ENCODE assay signal across 8 cellular contexts in the genomic region with DNA sequence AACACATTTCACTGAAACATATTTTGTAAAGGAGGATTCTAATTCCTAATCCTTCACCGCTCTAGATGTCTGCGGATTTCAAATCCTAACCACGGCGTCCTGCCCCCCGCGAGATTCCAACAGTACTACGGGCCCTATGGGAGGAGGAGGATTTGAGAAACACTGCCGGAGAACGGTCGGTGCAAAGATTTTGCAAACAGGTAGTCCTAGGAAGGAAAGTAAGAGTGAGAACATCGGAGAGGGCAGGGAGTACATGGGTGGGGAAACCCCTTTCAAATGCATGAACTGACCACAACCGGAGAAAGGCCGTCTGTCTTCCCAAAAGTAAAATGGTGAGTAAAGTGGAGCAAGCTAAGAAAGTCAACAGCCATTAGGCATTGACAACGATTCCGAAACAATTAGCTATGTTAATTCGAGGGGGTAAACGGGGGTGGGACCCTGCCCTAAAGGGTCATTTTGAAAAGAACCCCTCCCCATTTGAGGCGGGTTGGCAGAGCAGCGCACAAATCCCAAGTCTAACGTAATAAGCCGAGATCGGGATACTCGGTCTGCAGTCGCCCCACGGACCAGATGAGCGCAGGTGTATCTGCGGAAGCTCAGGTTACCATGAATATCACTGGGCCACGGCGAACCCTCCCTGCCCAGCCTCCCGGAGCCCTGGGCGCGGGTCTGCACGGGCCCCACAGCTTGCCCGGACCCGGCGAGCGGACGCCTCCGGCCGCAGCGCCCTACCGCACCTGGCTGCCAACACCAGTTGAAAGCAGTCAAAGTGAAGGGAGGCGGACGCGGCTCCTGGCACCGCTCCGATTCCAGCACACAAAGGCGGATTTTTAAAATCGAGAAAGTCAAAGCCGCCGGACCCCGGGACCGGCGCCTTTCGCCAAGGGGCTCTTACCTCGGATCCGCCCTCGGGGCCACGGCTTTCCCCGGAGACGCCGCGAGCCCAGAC. TPM values are rescaled to one million over a fixed set of nuclear protein-coding genes. Genes with fewer than 3 reads are reported as not detected.
A peak's percentile ranks its signal among the peaks of the same experiment; 100 is the strongest.
DNase-seq lines count a peak whose midpoint lies in the region; ATAC-seq and TF ChIP-seq lines count a peak whose summit lies in the region.

No MANE protein-coding gene starts in this region.

- H3K4me3 ChIP-seq in adrenal gland = peak overlapping the region; percentile 25 to 80 (median 55)
- H3K4me3 ChIP-seq in right atrium auricular region = peak overlapping the region; percentile 68 to 82

- H3K9me3 ChIP-seq in adrenal gland (replicated peaks in 1 of 3) (no peaks in the 10 kb centered on the region), right atrium auricular region (no peaks in the 10 kb centered on the region)

- intact Hi-C loops in adrenal gland (cut with DNase I) = no loop called here

- H3K27me3 ChIP-seq in adrenal gland = no peaks in the 10 kb centered on the region
- no peaks in the 10 kb centered on the region for H3K27me3 ChIP-seq in right atrium auricular region

- TF ChIP-seq CTCF in adrenal gland (IDR thresholded peaks at IDR 0.05) = peak in 1 of 6 experiments; percentile 18
- no peak for TF ChIP-seq CTCF in right atrium auricular region (IDR thresholded peaks at IDR 0.05)

- DNase-seq in C1 segment of cervical spinal cord (lab: John Stamatoyannopoulos, UW) (peak in 8 of 14 donors; percentile 18 to 74 (median 62)), NCI-H82 (lab: John Stamatoyannopoulos, UW) (peak; percentile 72), adrenal gland (peak; percentile 30 to 69 (median 45)), right atrium auricular region (ENCODE audit: low spot score) (no peak), pons (ENCODE audit: low spot score) (peak; percentile 61), NCI-H2196 (lab: John Stamatoyannopoulos, UW; ENCODE audit: unreplicated experiment) (no peak)

- no peaks in the 10 kb centered on the region for H3K36me3 ChIP-seq in adrenal gland (replicated peaks in 1 of 2)
- H3K36me3 ChIP-seq in right atrium auricular region = no peaks in the 10 kb centered on the region

- WGBS in adrenal gland, 4 donors = 1 to 2% (median 1%) methylated on average over 18 to 63 of the region's 63 CpGs

- H3K4me1 ChIP-seq in adrenal gland (replicated peaks in 1 of 2) = peaks cover 0 to 12% of the 10 kb centered on the region in 2 donors
- peaks cover 0 to 7% of the 10 kb centered on the region in 2 donors for H3K4me1 ChIP-seq in right atrium auricular region

- ATAC-seq in GM19043 (IDR thresholded peaks at IDR 0.05; ENCODE audit: low read depth, unreplicated experiment) (peak; percentile 34), HG03159 (IDR thresholded peaks at IDR 0.05; ENCODE audit: unreplicated experiment) (peak; percentile 45)

- no peak for TF ChIP-seq POLR2A in adrenal gland (IDR thresholded peaks at IDR 0.05)

- H3K27ac ChIP-seq in adrenal gland = peak overlapping the region in 4 of 5 donors; percentile 57 to 88 (median 74)
- peak overlapping the region; percentile 89 to 90 for H3K27ac ChIP-seq in right atrium auricular region

RNA-seq across cellular contexts. Expression of a gene that starts 0.6 kb away (rescaled TPM):
- total RNA-seq in adrenal gland = 10 to 100 TPM; 20.7 to 76.8 (median 40.1) TPM
- 10 to 100 TPM; 14.6 to 27.3 (median 17.9) TPM for polyA plus RNA-seq in adrenal gland
- 10 to 100 TPM; 46.9 to 72.3 TPM for total RNA-seq in right atrium auricular region

Comparison
In these comparisons a context has a peak if more than half of its experiments do, and no peak if none do; other contexts are left out.
1. DNase-seq: peak in C1 segment of cervical spinal cord (8 of 14), NCI-H82 (single experiment), adrenal gland (7 of 7) and pons (single experiment); none in right atrium auricular region (single experiment) and NCI-H2196 (single experiment).